Comparison of ENCODE assay signal across 9 cellular contexts in genomic region chr10:14325325-14325955, GRCh38. TPM values are rescaled to one million over a fixed set of nuclear protein-coding genes. Genes with fewer than 3 reads are reported as not detected.
DNase-seq lines count a peak whose midpoint lies in the region; ATAC-seq and TF ChIP-seq lines count a peak whose summit lies in the region.
"Had no signal": no experiment of that assay in that cellular context is flagged by ENCODE, and none has a peak within 500 bp of the region (broad histone marks: within the 10 kb centered on the region; RNA-seq: fewer than 3 reads in every experiment).

No MANE protein-coding gene starts in this region.

- no peaks in the 10 kb centered on the region for H3K9me2 ChIP-seq in OCI-LY1 (ENCODE audit: low read depth, low read length)

- no peak overlapping the region for H2AFZ ChIP-seq in OCI-LY1 (ENCODE audit: low read length)

- H3K27ac ChIP-seq in OCI-LY1 (ENCODE audit: low read depth, low read length, poor library complexity, severe bottlenecking) = no peak overlapping the region
- H3K27ac ChIP-seq: skin epidermis had no signal

- no peak for ATAC-seq in GM21390 (IDR thresholded peaks at IDR 0.05; ENCODE audit: unreplicated experiment)

- no peaks in the 10 kb centered on the region for H3K9me3 ChIP-seq in OCI-LY1 (ENCODE audit: low read length)

- no peak overlapping the region for H3K4me2 ChIP-seq in OCI-LY1 (ENCODE audit: low read length)

- no peaks in the 10 kb centered on the region for H4K20me1 ChIP-seq in OCI-LY1 (ENCODE audit: insufficient read depth, low read length)

- DNase-seq in GM12864 (ENCODE audit: low read depth) (peak; percentile 18), inferior parietal cortex (ENCODE audit: extremely low spot score) (peak; percentile 54), NCI-H345 (lab: John Stamatoyannopoulos, UW) (no peak), posterior vena cava (ENCODE audit: low spot score) (no peak)
- DNase-seq in activated effector memory CD4-positive, alpha-beta T cell treated with Interleukin-2 at 50 U/mL for 16 hours = peak; percentile 4
- DNase-seq in stimulated activated CD8-positive, alpha-beta memory T cell treated with anti-CD3 and anti-CD28 coated beads, Interleukin-2, amount 100 ng/mL, for 48 hours (ENCODE audit: low read depth in 2 of 2) = peak; percentile 47 to 48

- H3K79me2 ChIP-seq in OCI-LY1 (ENCODE audit: insufficient read depth, low read length) = no peaks in the 10 kb centered on the region

- no peak overlapping the region for H3K4me3 ChIP-seq in GM12864 (ENCODE audit: low read depth, low read length)
- no peak overlapping the region for H3K4me3 ChIP-seq in OCI-LY1 (ENCODE audit: low read depth, low read length, poor library complexity, severe bottlenecking)
- H3K4me3 ChIP-seq: skin epidermis had no signal

- H3K4me1 ChIP-seq in OCI-LY1 (ENCODE audit: insufficient read depth, low read length, severe bottlenecking) = no peaks in the 10 kb centered on the region

- no peak overlapping the region for H3K9ac ChIP-seq in OCI-LY1 (ENCODE audit: low read length)

- no peaks in the 10 kb centered on the region for H3K27me3 ChIP-seq in OCI-LY1 (ENCODE audit: insufficient read depth, low read length)

- TF ChIP-seq CTCF in GM12864 (IDR thresholded peaks at IDR 0.05; ENCODE audit: low read depth, low read length, missing control alignments) = peak; percentile 70
- TF ChIP-seq CTCF in OCI-LY1 (IDR thresholded peaks at IDR 0.05; ENCODE audit: low read length) = peak; percentile 79

- no peaks in the 10 kb centered on the region for H3K36me3 ChIP-seq in OCI-LY1 (ENCODE audit: insufficient read depth, low read length)

- H3F3A ChIP-seq in OCI-LY1 (ENCODE audit: insufficient read depth, low read length) = no peaks in the 10 kb centered on the region

- intact Hi-C loops in posterior vena cava (cut with DNase I) = no loop called here

RNA-seq across cellular contexts. Expression of gene FRMD4A, which starts 5.3 kb away (rescaled TPM):
- 10 to 100 TPM; 37.8 to 41.6 TPM for total RNA-seq in posterior vena cava

Comparison
In these comparisons a context has a peak if more than half of its experiments do, and no peak if none do; other contexts are left out.
1. DNase-seq: peak in GM12864 (single experiment), activated effector memory CD4-positive, alpha-beta T cell treated with Interleukin-2 at 50 U/mL for 16 hours (single experiment), inferior parietal cortex (single experiment) and stimulated activated CD8-positive, alpha-beta memory T cell treated with anti-CD3 and anti-CD28 coated beads, Interleukin-2, amount 100 ng/mL, for 48 hours (2 of 2); none in NCI-H345 (single experiment) and posterior vena cava (single experiment).